24 cellular contexts compared by ENCODE assay signal in the genomic region with DNA sequence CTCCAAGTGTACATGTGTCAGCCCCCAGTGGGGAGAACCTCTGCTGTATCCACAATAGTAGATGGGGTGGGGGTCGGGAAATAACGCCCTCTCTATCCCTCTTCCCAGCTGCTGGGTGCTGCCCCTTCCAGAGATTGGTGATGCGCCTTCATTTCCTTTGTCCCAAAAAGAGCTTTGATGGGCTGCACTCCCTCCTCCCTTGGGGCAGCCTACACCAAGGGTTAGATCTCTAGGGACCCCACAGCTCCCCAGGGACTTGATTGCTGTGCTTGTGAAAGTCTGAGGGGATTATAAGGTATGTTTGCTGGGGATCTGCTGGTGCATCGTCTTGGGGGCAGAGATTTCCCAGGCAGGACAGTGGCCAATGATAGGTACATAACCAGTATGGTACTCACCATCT.
"Had no signal": no experiment of that assay in that cellular context is flagged by ENCODE, and none has a peak within 500 bp of the region (broad histone marks: within the 10 kb centered on the region; RNA-seq: fewer than 3 reads in every experiment).

No MANE protein-coding gene starts in this region.

- H3K27me3 ChIP-seq: ascending aorta, cardiac muscle cell, colonic mucosa had no signal

- H3K36me3 ChIP-seq: adrenal gland, ascending aorta, breast epithelium, cardiac muscle cell, colonic mucosa, WERI-Rb-1 had no signal

- H3K27ac ChIP-seq: adrenal gland, ascending aorta, breast epithelium, cardiac muscle cell, colonic mucosa, WERI-Rb-1 had no signal

- H3K4me1 ChIP-seq: adrenal gland, ascending aorta, breast epithelium, colonic mucosa had no signal

- ATAC-seq: activated CD4-positive, CD25-positive, alpha-beta regulatory T cell treated with anti-CD3 and anti-CD28 coated beads, Interleukin-2, amount 50 U/mL, for 24 hours; activated CD8-positive, alpha-beta T cell treated with anti-CD3 and anti-CD28 coated beads for 36 hours; activated naive CD8-positive, alpha-beta T cell treated with anti-CD3 and anti-CD28 coated beads, Interleukin-2, amount 50 U/mL, for 24 hours; activated T-cell treated with anti-CD3 and anti-CD28 coated beads, Interleukin-2, amount 50 U/mL, for 4 hours; activated T-helper 17 cell treated with anti-CD3 and anti-CD28 coated beads, Interleukin-2, amount 50 U/mL, for 72 hours; esophagus mucosa had no signal

- H3K4me3 ChIP-seq: adrenal gland, ascending aorta, breast epithelium, cardiac muscle cell, colonic mucosa had no signal

- DNase-seq: activated B cell treated with CpG ODN at 0.5 μM for 24 hours; activated CD4-positive, alpha-beta T cell treated with anti-CD3 and anti-CD28 coated beads, Interleukin-2, amount 50 U/mL, for 1 hour; activated CD4-positive, alpha-beta T cell treated with anti-CD3 and anti-CD28 coated beads, Interleukin-2, amount 50 U/mL, for 48 hours; activated effector memory CD4-positive, alpha-beta T cell treated with Interleukin-2 at 50 U/mL for 16 hours; activated naive CD4-positive, alpha-beta T cell treated with anti-CD3 and anti-CD28 coated beads for 36 hours; activated naive CD8-positive, alpha-beta T cell treated with anti-CD3 and anti-CD28 coated beads, Interleukin-2, amount 50 U/mL, for 24 hours; activated T-cell treated with anti-CD3 and anti-CD28 coated beads, Interleukin-2, amount 50 U/mL, for 4 hours; amygdala; central memory CD4-positive, alpha-beta T cell; cerebellar nuclear complex; colonic mucosa; effector memory CD4-positive, alpha-beta T cell; foreskin fibroblast; hippocampal formation; T1000 had no signal

- H3K9me3 ChIP-seq: adrenal gland, ascending aorta, breast epithelium, colonic mucosa had no signal
